ENCODE assay signal across 1 cellular context in genomic region chr20:56786503-56786902, GRCh38.
TF ChIP-seq lines count a peak whose summit lies in the region.

No MANE protein-coding gene starts in this region.

TF ChIP-seq in GM23338, 12 proteins besides CTCF, POLR2A, EP300 and RAD21 (continued from another document):
- TF ChIP-seq, protein P1, sequence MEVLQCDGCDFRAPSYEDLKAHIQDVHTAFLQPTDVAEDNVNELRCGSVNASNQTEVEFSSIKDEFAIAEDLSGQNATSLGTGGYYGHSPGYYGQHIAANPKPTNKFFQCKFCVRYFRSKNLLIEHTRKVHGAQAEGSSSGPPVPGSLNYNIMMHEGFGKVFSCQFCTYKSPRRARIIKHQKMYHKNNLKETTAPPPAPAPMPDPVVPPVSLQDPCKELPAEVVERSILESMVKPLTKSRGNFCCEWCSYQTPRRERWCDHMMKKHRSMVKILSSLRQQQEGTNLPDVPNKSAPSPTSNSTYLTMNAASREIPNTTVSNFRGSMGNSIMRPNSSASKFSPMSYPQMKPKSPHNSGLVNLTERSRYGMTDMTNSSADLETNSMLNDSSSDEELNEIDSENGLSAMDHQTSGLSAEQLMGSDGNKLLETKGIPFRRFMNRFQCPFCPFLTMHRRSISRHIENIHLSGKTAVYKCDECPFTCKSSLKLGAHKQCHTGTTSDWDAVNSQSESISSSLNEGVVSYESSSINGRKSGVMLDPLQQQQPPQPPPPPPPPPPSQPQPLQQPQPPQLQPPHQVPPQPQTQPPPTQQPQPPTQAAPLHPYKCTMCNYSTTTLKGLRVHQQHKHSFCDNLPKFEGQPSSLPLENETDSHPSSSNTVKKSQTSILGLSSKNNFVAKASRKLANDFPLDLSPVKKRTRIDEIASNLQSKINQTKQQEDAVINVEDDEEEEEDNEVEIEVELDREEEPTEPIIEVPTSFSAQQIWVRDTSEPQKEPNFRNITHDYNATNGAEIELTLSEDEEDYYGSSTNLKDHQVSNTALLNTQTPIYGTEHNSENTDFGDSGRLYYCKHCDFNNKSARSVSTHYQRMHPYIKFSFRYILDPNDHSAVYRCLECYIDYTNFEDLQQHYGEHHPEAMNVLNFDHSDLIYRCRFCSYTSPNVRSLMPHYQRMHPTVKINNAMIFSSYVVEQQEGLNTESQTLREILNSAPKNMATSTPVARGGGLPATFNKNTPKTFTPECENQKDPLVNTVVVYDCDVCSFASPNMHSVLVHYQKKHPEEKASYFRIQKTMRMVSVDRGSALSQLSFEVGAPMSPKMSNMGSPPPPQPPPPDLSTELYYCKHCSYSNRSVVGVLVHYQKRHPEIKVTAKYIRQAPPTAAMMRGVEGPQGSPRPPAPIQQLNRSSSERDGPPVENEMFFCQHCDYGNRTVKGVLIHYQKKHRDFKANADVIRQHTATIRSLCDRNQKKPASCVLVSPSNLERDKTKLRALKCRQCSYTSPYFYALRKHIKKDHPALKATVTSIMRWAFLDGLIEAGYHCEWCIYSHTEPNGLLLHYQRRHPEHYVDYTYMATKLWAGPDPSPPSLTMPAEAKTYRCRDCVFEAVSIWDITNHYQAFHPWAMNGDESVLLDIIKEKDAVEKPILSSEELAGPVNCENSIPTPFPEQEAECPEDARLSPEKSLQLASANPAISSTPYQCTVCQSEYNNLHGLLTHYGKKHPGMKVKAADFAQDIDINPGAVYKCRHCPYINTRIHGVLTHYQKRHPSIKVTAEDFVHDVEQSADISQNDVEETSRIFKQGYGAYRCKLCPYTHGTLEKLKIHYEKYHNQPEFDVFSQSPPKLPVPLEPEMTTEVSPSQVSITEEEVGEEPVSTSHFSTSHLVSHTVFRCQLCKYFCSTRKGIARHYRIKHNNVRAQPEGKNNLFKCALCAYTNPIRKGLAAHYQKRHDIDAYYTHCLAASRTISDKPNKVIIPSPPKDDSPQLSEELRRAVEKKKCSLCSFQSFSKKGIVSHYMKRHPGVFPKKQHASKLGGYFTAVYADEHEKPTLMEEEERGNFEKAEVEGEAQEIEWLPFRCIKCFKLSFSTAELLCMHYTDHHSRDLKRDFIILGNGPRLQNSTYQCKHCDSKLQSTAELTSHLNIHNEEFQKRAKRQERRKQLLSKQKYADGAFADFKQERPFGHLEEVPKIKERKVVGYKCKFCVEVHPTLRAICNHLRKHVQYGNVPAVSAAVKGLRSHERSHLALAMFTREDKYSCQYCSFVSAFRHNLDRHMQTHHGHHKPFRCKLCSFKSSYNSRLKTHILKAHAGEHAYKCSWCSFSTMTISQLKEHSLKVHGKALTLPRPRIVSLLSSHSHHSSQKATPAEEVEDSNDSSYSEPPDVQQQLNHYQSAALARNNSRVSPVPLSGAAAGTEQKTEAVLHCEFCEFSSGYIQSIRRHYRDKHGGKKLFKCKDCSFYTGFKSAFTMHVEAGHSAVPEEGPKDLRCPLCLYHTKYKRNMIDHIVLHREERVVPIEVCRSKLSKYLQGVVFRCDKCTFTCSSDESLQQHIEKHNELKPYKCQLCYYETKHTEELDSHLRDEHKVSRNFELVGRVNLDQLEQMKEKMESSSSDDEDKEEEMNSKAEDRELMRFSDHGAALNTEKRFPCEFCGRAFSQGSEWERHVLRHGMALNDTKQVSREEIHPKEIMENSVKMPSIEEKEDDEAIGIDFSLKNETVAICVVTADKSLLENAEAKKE (CRISPR knock-in tag; IDR thresholded peaks at IDR 0.05) = no peak
- no peak for TF ChIP-seq REST (IDR thresholded peaks at IDR 0.05; ENCODE audit: unreplicated experiment)
- no peak for TF ChIP-seq EZH2phosphoT487 (IDR thresholded peaks at IDR 0.05; ENCODE audit: unreplicated experiment)
- no peak for TF ChIP-seq JUNB (IDR thresholded peaks at IDR 0.05; ENCODE audit: unreplicated experiment)
- no peak for TF ChIP-seq ZNF331 (CRISPR knock-in tag; IDR thresholded peaks at IDR 0.05; ENCODE audit: low read depth)
